Comparison of ENCODE assay signal across 16 cellular contexts in the genomic region with DNA sequence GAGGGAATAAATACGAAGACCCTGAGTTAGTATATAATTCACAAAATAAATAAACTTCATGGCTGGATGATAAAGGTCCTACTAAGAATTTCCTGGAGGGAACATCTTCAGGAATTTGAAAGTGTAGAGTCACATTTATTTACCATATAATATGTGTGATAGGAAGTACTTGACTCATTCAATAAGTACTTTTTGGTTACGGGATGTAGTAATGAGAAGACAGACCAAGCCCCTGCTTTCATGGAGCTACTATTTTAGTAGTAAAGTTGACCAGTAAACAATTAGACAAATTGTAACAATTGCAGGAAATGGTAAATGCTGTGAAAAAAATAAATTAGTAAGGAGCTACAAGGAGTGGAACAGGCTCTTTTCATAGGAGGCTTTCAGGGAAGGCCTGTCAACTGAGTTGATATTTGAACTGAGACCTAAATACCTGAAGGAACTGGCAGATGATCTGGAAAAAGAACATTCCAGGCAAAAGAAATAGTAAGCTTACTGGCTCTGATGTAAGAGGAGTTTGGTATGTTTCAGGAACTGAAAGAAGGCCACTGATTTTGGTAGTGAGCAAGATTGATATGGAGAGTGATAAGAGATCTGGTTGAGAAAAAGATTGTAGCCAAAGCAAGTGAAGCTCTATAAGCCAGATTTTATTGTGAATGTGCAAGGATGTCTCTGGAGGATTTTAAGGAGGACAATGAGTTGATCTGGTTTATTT. TPM values are rescaled to one million over a fixed set of nuclear protein-coding genes. Genes with fewer than 3 reads are reported as not detected.
DNase-seq lines count a peak whose midpoint lies in the region; ATAC-seq and TF ChIP-seq lines count a peak whose summit lies in the region.
"Had no signal": no experiment of that assay in that cellular context is flagged by ENCODE, and none has a peak within 500 bp of the region (broad histone marks: within the 10 kb centered on the region; RNA-seq: fewer than 3 reads in every experiment).

No MANE protein-coding gene starts in this region.

- H3F3A ChIP-seq in GM23338 (replicated peaks; ENCODE audit: low read depth), result no peaks in the 10 kb centered on the region

- peaks cover 4% of the 10 kb centered on the region; the same call in 1 of the 3 replicates for H3K4me1 Mint-ChIP-seq in GM23338
- peaks cover 44% of the 10 kb centered on the region for H3K4me1 Mint-ChIP-seq in brain
- H3K4me1 Mint-ChIP-seq in activated CD4-positive, alpha-beta T cell treated with anti-CD3 and anti-CD28 coated beads, Interleukin-2, amount 10 ng/mL, durations not matched to agents 7 days and 5 days, result peaks cover 6% of the 10 kb centered on the region

- peak; percentile 38 for DNase-seq in EH (ENCODE audit: low read depth)
- no peak for DNase-seq in GM23338 (ENCODE audit: low spot score)
- no peak for DNase-seq in omental fat pad (ENCODE audit: low spot score)
- no peak for DNase-seq in left colon
- DNase-seq in NCI-H187 (lab: John Stamatoyannopoulos, UW), result no peak
- DNase-seq in activated CD4-positive, alpha-beta T cell treated with anti-CD3 and anti-CD28 coated beads, Interleukin-2, amount 10 ng/mL, durations not matched to agents 7 days and 5 days, result no peak
- DNase-seq: activated CD4-positive, alpha-beta T cell treated with anti-CD3 and anti-CD28 coated beads, Interleukin-2, amount 10 ng/mL, durations not matched to agents 24 days and 14 days; DMS 273 treated with DMSO at 0.1 percent for 48 hours; islet precursor cell; mucosa of descending colon; NCI-H1930; NCI-H526; ovary; T-helper 9 cell had no signal

- no peaks in the 10 kb centered on the region for H3K4me1 ChIP-seq in GM23338 (ENCODE audit: insufficient read depth)

- CTCF ChIA-PET in activated CD4-positive, alpha-beta T cell treated with anti-CD3 and anti-CD28 coated beads, Interleukin-2, amount 10 ng/mL, durations not matched to agents 7 days and 5 days (lab: Charles Lee), result no interaction called here

- H3K36me3 ChIP-seq in GM23338 (ENCODE audit: insufficient read depth), result no peaks in the 10 kb centered on the region
- H3K36me3 ChIP-seq: ovary had no signal

- TF ChIP-seq CTCF in GM23338 (conservative IDR thresholded peaks at IDR 0.05; ENCODE audit: low read depth in 2 of 2) (no peak), brain (conservative IDR thresholded peaks at IDR 0.05) (no peak), omental fat pad (IDR thresholded peaks at IDR 0.05) (no peak)

- H3K4me3 Mint-ChIP-seq in GM23338, result no peak overlapping the region
- no peak overlapping the region for H3K4me3 Mint-ChIP-seq in brain
- no peak overlapping the region for H3K4me3 Mint-ChIP-seq in activated CD4-positive, alpha-beta T cell treated with anti-CD3 and anti-CD28 coated beads, Interleukin-2, amount 10 ng/mL, durations not matched to agents 7 days and 5 days
- H3K4me3 Mint-ChIP-seq: activated CD4-positive, alpha-beta T cell treated with anti-CD3 and anti-CD28 coated beads, Interleukin-2, amount 10 ng/mL, durations not matched to agents 24 days and 14 days had no signal

- H3K27ac Mint-ChIP-seq in GM23338, result peak overlapping the region; percentile 12; the same call in 1 of the 2 replicates
- peak overlapping the region in 3 of 5 experiments; percentile 18 to 53 (median 46) for H3K27ac Mint-ChIP-seq in brain
- H3K27ac Mint-ChIP-seq in activated CD4-positive, alpha-beta T cell treated with anti-CD3 and anti-CD28 coated beads, Interleukin-2, amount 10 ng/mL, durations not matched to agents 7 days and 5 days, result no peak overlapping the region
- H3K27ac Mint-ChIP-seq: activated CD4-positive, alpha-beta T cell treated with anti-CD3 and anti-CD28 coated beads, Interleukin-2, amount 10 ng/mL, durations not matched to agents 24 days and 14 days had no signal

- no peak overlapping the region for H3K4me3 ChIP-seq in GM23338
- H3K4me3 ChIP-seq: mucosa of descending colon, ovary had no signal

- ATAC-seq in GM23338, result no peak
- peak; percentile 49 for ATAC-seq in omental fat pad (ENCODE audit: low FRiP score)
- no peak for ATAC-seq in HG03139 (IDR thresholded peaks at IDR 0.05; ENCODE audit: unreplicated experiment)
- no peak for ATAC-seq in left colon
- ATAC-seq: mucosa of descending colon had no signal

- no peak overlapping the region for H2AFZ ChIP-seq in GM23338

- no peak overlapping the region for H3K27ac ChIP-seq in GM23338 (ENCODE audit: low read depth)
- H3K27ac ChIP-seq: ovary had no signal

- POLR2A ChIA-PET in activated CD4-positive, alpha-beta T cell treated with anti-CD3 and anti-CD28 coated beads, Interleukin-2, amount 10 ng/mL, durations not matched to agents 7 days and 5 days (lab: Charles Lee), result no interaction called here

- H4K20me1 ChIP-seq in GM23338 (replicated peaks; ENCODE audit: insufficient read depth), result no peaks in the 10 kb centered on the region

- 0 out of 2 replicates have a peak, but pooled peaks cover 3% of the 10 kb centered on the region for H3K9me2 ChIP-seq in GM23338 (ENCODE audit: insufficient read depth)

- intact Hi-C loops in left colon (cut with DNase I, micrococcal nuclease), result no loop called here

- H3K9me3 Mint-ChIP-seq in GM23338 (no peaks in the 10 kb centered on the region), brain (no peaks in the 10 kb centered on the region)
- H3K9me3 Mint-ChIP-seq in activated CD4-positive, alpha-beta T cell treated with anti-CD3 and anti-CD28 coated beads, Interleukin-2, amount 10 ng/mL, durations not matched to agents 7 days and 5 days, result no peaks in the 10 kb centered on the region
- H3K9me3 Mint-ChIP-seq: activated CD4-positive, alpha-beta T cell treated with anti-CD3 and anti-CD28 coated beads, Interleukin-2, amount 10 ng/mL, durations not matched to agents 24 days and 14 days had no signal

- no peaks in the 10 kb centered on the region for H3K27me3 Mint-ChIP-seq in GM23338 (ENCODE audit: insufficient read depth, low read depth, poor library complexity)
- H3K27me3 Mint-ChIP-seq in brain, result no peaks in the 10 kb centered on the region
- H3K27me3 Mint-ChIP-seq in activated CD4-positive, alpha-beta T cell treated with anti-CD3 and anti-CD28 coated beads, Interleukin-2, amount 10 ng/mL, durations not matched to agents 7 days and 5 days, result no peaks in the 10 kb centered on the region
- H3K27me3 Mint-ChIP-seq: activated CD4-positive, alpha-beta T cell treated with anti-CD3 and anti-CD28 coated beads, Interleukin-2, amount 10 ng/mL, durations not matched to agents 24 days and 14 days had no signal

- H3K79me2 ChIP-seq in GM23338 (replicated peaks; ENCODE audit: insufficient read depth), result 0 out of 2 replicates have a peak, but pooled peaks cover 4% of the 10 kb centered on the region

- no peak overlapping the region for H3K4me2 ChIP-seq in GM23338

- no peaks in the 10 kb centered on the region for H3K27me3 ChIP-seq in GM23338 (ENCODE audit: insufficient read depth)
- H3K27me3 ChIP-seq: ovary had no signal

- H3K36me3 Mint-ChIP-seq in GM23338 (ENCODE audit: low read depth), result peaks cover 12% of the 10 kb centered on the region; the same call in 2 of the 3 replicates
- H3K36me3 Mint-ChIP-seq in brain, result peaks cover 73% of the 10 kb centered on the region
- no peaks in the 10 kb centered on the region for H3K36me3 Mint-ChIP-seq in activated CD4-positive, alpha-beta T cell treated with anti-CD3 and anti-CD28 coated beads, Interleukin-2, amount 10 ng/mL, durations not matched to agents 7 days and 5 days (ENCODE audit: low read depth)

TF ChIP-seq in GM23338, 12 proteins besides CTCF, POLR2A, EP300 and RAD21:
- TF ChIP-seq ZNF331 (CRISPR knock-in tag; IDR thresholded peaks at IDR 0.05; ENCODE audit: low read depth), result no peak
TF ChIP-seq in GM23338: peak in this region for 0.

RNA-seq across cellular contexts. Expression of gene CAMSAP2, which starts 36.2 kb away (rescaled TPM):
- 21.3 and 39.1 TPM in 2 replicates for total RNA-seq in GM23338 (2014; rRNA removed; shearing (Covaris generic))
- 8.2 and 9.1 TPM in 2 replicates for polyA plus RNA-seq in GM23338 (2016; fragmentation: Nextera tagmentation; extraction: Ambion mirVana)
- 10.7 TPM for polyA plus RNA-seq in brain (ENCODE audit: insufficient read depth, low read depth, low replicate concordance)
- 10 to 100 TPM; 37.2 to 65.2 (median 44.5) TPM for total RNA-seq in omental fat pad
- 1 to 10 TPM; 7.4 to 9.0 TPM for total RNA-seq in left colon
- total RNA-seq in activated CD4-positive, alpha-beta T cell treated with anti-CD3 and anti-CD28 coated beads, Interleukin-2, amount 10 ng/mL, durations not matched to agents 7 days and 5 days, result under 1 TPM; 0.81 to 0.82 TPM

Comparison
In these comparisons a context has a peak if more than half of its experiments do, and no peak if none do; other contexts are left out.
1. RNA of gene CAMSAP2, which starts 36.2 kb away (total RNA-seq): 37.2 to 65.2 TPM in omental fat pad, 21.3 to 39.1 TPM in GM23338 and 7.4 to 9.0 TPM in left colon; 0.81 to 0.82 TPM in activated CD4-positive, alpha-beta T cell treated with anti-CD3 and anti-CD28 coated beads, Interleukin-2, amount 10 ng/mL, durations not matched to agents 7 days and 5 days; every median in the first group is over 4 times any median in the second.